In the genomic region with DNA sequence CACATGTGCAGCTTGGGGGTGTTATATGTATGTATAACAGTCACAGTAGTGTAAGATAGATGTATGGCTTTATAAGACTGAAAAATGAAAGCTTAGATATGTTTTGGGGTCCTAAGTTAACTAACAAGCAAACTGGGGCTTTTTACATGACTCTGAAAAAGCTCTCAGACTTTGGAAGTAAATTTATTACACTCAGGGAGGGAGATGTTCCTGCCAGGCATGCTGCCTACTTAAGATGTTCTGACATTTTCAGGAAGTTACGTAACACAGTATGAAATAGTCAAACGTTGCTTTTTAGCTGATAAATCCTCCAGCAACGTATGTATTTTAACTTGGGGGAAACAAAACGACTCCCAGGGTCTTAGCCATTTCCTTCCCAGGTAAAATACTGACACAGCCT, we compare ENCODE assay signal across 8 cellular contexts. TPM values are rescaled to one million over a fixed set of nuclear protein-coding genes. Genes with fewer than 3 reads are reported as not detected.
A peak's percentile ranks its signal among the peaks of the same experiment; 100 is the strongest.
DNase-seq lines count a peak whose midpoint lies in the region; ATAC-seq and TF ChIP-seq lines count a peak whose summit lies in the region.

No MANE protein-coding gene starts in this region.

- H3K9me3 ChIP-seq in Caco-2 (no peaks in the 10 kb centered on the region), neural progenitor cell (ENCODE audit: low read depth) (no peaks in the 10 kb centered on the region), ascending aorta (no peaks in the 10 kb centered on the region)

- H3K27me3 ChIP-seq in Caco-2 (replicated peaks; ENCODE audit: control insufficient read depth, insufficient read depth, low read length) (no peaks in the 10 kb centered on the region), neural progenitor cell (no peaks in the 10 kb centered on the region), ascending aorta (no peaks in the 10 kb centered on the region)

- H3K27ac Mint-ChIP-seq in Caco-2 (ENCODE audit: unreplicated experiment) = no peak overlapping the region
- H3K27ac Mint-ChIP-seq in neural progenitor cell = no peak overlapping the region

- H3K27ac ChIP-seq in caudate nucleus (ENCODE audit: low read depth, low read length) (peak overlapping the region; percentile 11), neural progenitor cell (no peak overlapping the region), ascending aorta (peak overlapping the region in 1 of 2 donors; percentile 50)

- POLR2A ChIA-PET in Caco-2 (lab: Charles Lee) = no interaction called here

- H4K20me1 ChIP-seq in neural progenitor cell (ENCODE audit: low read depth) = no peaks in the 10 kb centered on the region

- intact Hi-C loops in Caco-2 (cut with micrococcal nuclease; ENCODE audit: unreplicated experiment) (loop anchor here (2.0 to 5.0 kb wide), 2 partner anchors 75 to 217 kb away; no protein-coding TSS in a partner anchor), Right ventricle myocardium superior (cut with DNase I) (loop anchor here (5.0 kb wide), 1 partner anchor 132 kb away; a partner anchor contains a TSS), ascending aorta (cut with DNase I) (loop anchor here (5.0 to 10.0 kb wide), 8 partner anchors 267 to 989 kb away; a partner anchor contains a TSS)

- H3K9me3 Mint-ChIP-seq in Caco-2 (ENCODE audit: unreplicated experiment) (no peaks in the 10 kb centered on the region), neural progenitor cell (no peaks in the 10 kb centered on the region)

- no peak for TF ChIP-seq CTCF in Caco-2 (IDR thresholded peaks at IDR 0.05; ENCODE audit: insufficient read depth in 1 of 2, low read depth in 1 of 2, low read length in 1 of 2, severe bottlenecking in 1 of 2, unreplicated experiment in 1 of 2)
- TF ChIP-seq CTCF in neural progenitor cell (IDR thresholded peaks at IDR 0.05) = no peak
- TF ChIP-seq CTCF in ascending aorta (IDR thresholded peaks at IDR 0.05) = no peak

- H3K4me3 ChIP-seq in Caco-2 (ENCODE audit: low read depth, low read length) = no peak overlapping the region
- H3K4me3 ChIP-seq in neural progenitor cell = peak overlapping the region; percentile 71
- H3K4me3 ChIP-seq in ascending aorta = no peak overlapping the region

- no peaks in the 10 kb centered on the region for H3K27me3 Mint-ChIP-seq in Caco-2 (ENCODE audit: insufficient read depth, unreplicated experiment)
- no peaks in the 10 kb centered on the region for H3K27me3 Mint-ChIP-seq in neural progenitor cell (ENCODE audit: insufficient read depth, low read depth)

- peaks cover 5% of the 10 kb centered on the region; the same call in 1 of the 2 replicates for H3K4me1 ChIP-seq in Caco-2
- peaks cover 65% of the 10 kb centered on the region for H3K4me1 ChIP-seq in neural progenitor cell
- H3K4me1 ChIP-seq in ascending aorta = peaks cover 0 to 14% of the 10 kb centered on the region in 2 donors

- peak overlapping the region; percentile 84 for H3K4me2 ChIP-seq in neural progenitor cell

- H3K9ac ChIP-seq in neural progenitor cell = no peak overlapping the region

- DNase-seq in Caco-2 (no peak), NOMO-1 (lab: John Stamatoyannopoulos, UW; ENCODE audit: unreplicated experiment in 2 of 2) (peak; percentile 27 to 89), caudate nucleus (lab: John Stamatoyannopoulos, UW) (peak in 3 of 61 donors; percentile 29 to 53 (median 34)), neural progenitor cell (ENCODE audit: low spot score) (no peak), Right ventricle myocardium superior (no peak), ascending aorta (ENCODE audit: low spot score in 2 of 2) (no peak), GM19238 (ENCODE audit: insufficient read length, low spot score) (no peak), NCI-H524 treated with DMSO at 0.1 percent for 48 hours (lab: John Stamatoyannopoulos, UW) (no peak)

- peaks cover 38% of the 10 kb centered on the region for H3F3A ChIP-seq in neural progenitor cell (ENCODE audit: low read depth)

- CTCF ChIA-PET in Caco-2 (lab: Charles Lee) = interaction anchor here (0.9 kb wide), 1 partner anchor 21 kb away, joined by 3 read pairs; no protein-coding TSS in a partner anchor

- peaks cover 30% of the 10 kb centered on the region for H3K79me2 ChIP-seq in neural progenitor cell (ENCODE audit: low read depth)

- H3K36me3 ChIP-seq in Caco-2 (ENCODE audit: control insufficient read depth, insufficient read depth, low read length) (no peaks in the 10 kb centered on the region), neural progenitor cell (no peaks in the 10 kb centered on the region), ascending aorta (no peaks in the 10 kb centered on the region)

- no peak overlapping the region for H2AFZ ChIP-seq in neural progenitor cell (replicated peaks)

- H3K36me3 Mint-ChIP-seq in Caco-2 (ENCODE audit: insufficient read depth, unreplicated experiment) (peaks cover 6% of the 10 kb centered on the region), neural progenitor cell (no peaks in the 10 kb centered on the region)

- ATAC-seq in Right ventricle myocardium superior (ENCODE audit: poor library complexity) = no peak

- no TSS peak for BruUV-seq in Caco-2 (replicated peaks; lab: Mats Ljungman, UMichigan)

- H3K4me1 Mint-ChIP-seq in Caco-2 (ENCODE audit: low read depth, unreplicated experiment) = peaks cover 11% of the 10 kb centered on the region
- peaks cover 48% of the 10 kb centered on the region for H3K4me1 Mint-ChIP-seq in neural progenitor cell

- H3K4me3 Mint-ChIP-seq in Caco-2 (ENCODE audit: unreplicated experiment) (peak overlapping the region; percentile 99), neural progenitor cell (no peak overlapping the region)

RNA-seq across cellular contexts. Expression of a gene that starts 1.7 kb away (rescaled TPM):
- total RNA-seq in Caco-2 (2022) (17.6 and 19.4 TPM in 2 replicates), neural progenitor cell (ENCODE audit: low replicate concordance) (65.6 and 90.5 TPM in 2 replicates), Right ventricle myocardium superior (18.7 TPM), ascending aorta (27.7 TPM)

Comparison
In these comparisons a context has a peak if more than half of its experiments do, and no peak if none do; other contexts are left out.
1. DNase-seq: peak in NOMO-1 (2 of 2); none in Caco-2 (0 of 2), neural progenitor cell (single experiment), Right ventricle myocardium superior (single experiment), ascending aorta (0 of 2), GM19238 (single experiment) and NCI-H524 treated with DMSO at 0.1 percent for 48 hours (single experiment).